12 cellular contexts compared by ENCODE assay signal in genomic region chr1:243731974-243732373, GRCh38.
DNase-seq lines count a peak whose midpoint lies in the region; ATAC-seq lines count a peak whose summit lies in the region.
"Had no signal": no experiment of that assay in that cellular context is flagged by ENCODE, and none has a peak within 500 bp of the region (broad histone marks: within the 10 kb centered on the region; RNA-seq: fewer than 3 reads in every experiment).

No MANE protein-coding gene starts in this region.

- H3K4me1 ChIP-seq in HAP-1 = peaks cover 36% of the 10 kb centered on the region

- H3K27me3 ChIP-seq in HAP-1 (ENCODE audit: low read depth) = no peaks in the 10 kb centered on the region

- peaks cover 61% of the 10 kb centered on the region for H3K4me1 Mint-ChIP-seq in dendritic cell treated with granulocyte-macrophage colony-stimulating factor and Interleukin-4, amounts not matched to agents 40 ng/mL and 50 ng/mL, for 4 days (ENCODE audit: low read depth)
- peaks cover 21% of the 10 kb centered on the region for H3K4me1 Mint-ChIP-seq in activated CD4-positive, alpha-beta memory T cell treated with anti-CD3 and anti-CD28 coated beads, Interleukin-2, amount 10 ng/mL, durations not matched to agents 7 days and 5 days
- peaks cover 20% of the 10 kb centered on the region for H3K4me1 Mint-ChIP-seq in activated naive CD8-positive, alpha-beta T cell treated with anti-CD3 and anti-CD28 coated beads for 36 hours

- intact Hi-C loops in dendritic cell treated with granulocyte-macrophage colony-stimulating factor and Interleukin-4, amounts not matched to agents 40 ng/mL and 50 ng/mL, for 4 days (cut with micrococcal nuclease) = no loop called here
- intact Hi-C loops in posterior vena cava (cut with DNase I) = no loop called here

- peaks cover 8% of the 10 kb centered on the region for H3K9me3 Mint-ChIP-seq in dendritic cell treated with granulocyte-macrophage colony-stimulating factor and Interleukin-4, amounts not matched to agents 40 ng/mL and 50 ng/mL, for 4 days
- no peaks in the 10 kb centered on the region for H3K9me3 Mint-ChIP-seq in activated CD4-positive, alpha-beta memory T cell treated with anti-CD3 and anti-CD28 coated beads, Interleukin-2, amount 10 ng/mL, durations not matched to agents 7 days and 5 days
- H3K9me3 Mint-ChIP-seq in activated naive CD8-positive, alpha-beta T cell treated with anti-CD3 and anti-CD28 coated beads for 36 hours = peaks cover 9% of the 10 kb centered on the region

- H3K4me3 ChIP-seq in HAP-1 = peak overlapping the region; percentile 0; the same call in 1 of the 2 replicates
- H3K4me3 ChIP-seq: SK-N-MC had no signal

- CTCF ChIA-PET in activated CD4-positive, alpha-beta memory T cell treated with anti-CD3 and anti-CD28 coated beads, Interleukin-2, amount 10 ng/mL, durations not matched to agents 7 days and 5 days (lab: Charles Lee) = interaction anchor here (0.9 kb wide), 1 partner anchor 17 kb away, joined by 3 read pairs; no protein-coding TSS in a partner anchor

- H3K36me3 ChIP-seq in HAP-1 (replicated peaks) = no peaks in the 10 kb centered on the region

- POLR2A ChIA-PET in activated CD4-positive, alpha-beta memory T cell treated with anti-CD3 and anti-CD28 coated beads, Interleukin-2, amount 10 ng/mL, durations not matched to agents 7 days and 5 days (lab: Charles Lee) = no interaction called here

- no peaks in the 10 kb centered on the region for H3K9me3 ChIP-seq in HAP-1

- in situ Hi-C loops in HAP-1 (cut with MboI; ENCODE audit: low sequenced_read_pairs) = no loop called here

- no peak for ATAC-seq in HG03432 (IDR thresholded peaks at IDR 0.05; ENCODE audit: unreplicated experiment)

- H3K4me3 Mint-ChIP-seq in dendritic cell treated with granulocyte-macrophage colony-stimulating factor and Interleukin-4, amounts not matched to agents 40 ng/mL and 50 ng/mL, for 4 days = no peak overlapping the region
- no peak overlapping the region for H3K4me3 Mint-ChIP-seq in activated CD4-positive, alpha-beta memory T cell treated with anti-CD3 and anti-CD28 coated beads, Interleukin-2, amount 10 ng/mL, durations not matched to agents 7 days and 5 days
- H3K4me3 Mint-ChIP-seq in activated naive CD8-positive, alpha-beta T cell treated with anti-CD3 and anti-CD28 coated beads for 36 hours = no peak overlapping the region

- peaks cover 16% of the 10 kb centered on the region for H3K36me3 Mint-ChIP-seq in dendritic cell treated with granulocyte-macrophage colony-stimulating factor and Interleukin-4, amounts not matched to agents 40 ng/mL and 50 ng/mL, for 4 days (ENCODE audit: low read depth)
- peaks cover 12% of the 10 kb centered on the region for H3K36me3 Mint-ChIP-seq in activated CD4-positive, alpha-beta memory T cell treated with anti-CD3 and anti-CD28 coated beads, Interleukin-2, amount 10 ng/mL, durations not matched to agents 7 days and 5 days (ENCODE audit: low read depth)
- H3K36me3 Mint-ChIP-seq in activated naive CD8-positive, alpha-beta T cell treated with anti-CD3 and anti-CD28 coated beads for 36 hours = peaks cover 25% of the 10 kb centered on the region

- no peaks in the 10 kb centered on the region for H3K27me3 Mint-ChIP-seq in dendritic cell treated with granulocyte-macrophage colony-stimulating factor and Interleukin-4, amounts not matched to agents 40 ng/mL and 50 ng/mL, for 4 days
- H3K27me3 Mint-ChIP-seq in activated CD4-positive, alpha-beta memory T cell treated with anti-CD3 and anti-CD28 coated beads, Interleukin-2, amount 10 ng/mL, durations not matched to agents 7 days and 5 days = no peaks in the 10 kb centered on the region
- no peaks in the 10 kb centered on the region for H3K27me3 Mint-ChIP-seq in activated naive CD8-positive, alpha-beta T cell treated with anti-CD3 and anti-CD28 coated beads for 36 hours
- H3K27me3 Mint-ChIP-seq: progenitor cell of endocrine pancreas had no signal

- peak overlapping the region; percentile 85 for H3K27ac Mint-ChIP-seq in dendritic cell treated with granulocyte-macrophage colony-stimulating factor and Interleukin-4, amounts not matched to agents 40 ng/mL and 50 ng/mL, for 4 days
- no peak overlapping the region for H3K27ac Mint-ChIP-seq in activated CD4-positive, alpha-beta memory T cell treated with anti-CD3 and anti-CD28 coated beads, Interleukin-2, amount 10 ng/mL, durations not matched to agents 7 days and 5 days
- H3K27ac Mint-ChIP-seq in activated naive CD8-positive, alpha-beta T cell treated with anti-CD3 and anti-CD28 coated beads for 36 hours = no peak overlapping the region
- H3K27ac Mint-ChIP-seq: progenitor cell of endocrine pancreas had no signal

- no peak for DNase-seq in HAP-1 (ENCODE audit: low spot score in 2 of 2)
- peak; percentile 70 for DNase-seq in NOMO-1 treated with DMSO at 0.1 percent for 48 hours (lab: John Stamatoyannopoulos, UW; ENCODE audit: unreplicated experiment)
- DNase-seq in posterior vena cava (ENCODE audit: low spot score) = peak; percentile 58
- no peak for DNase-seq in DMS53 (lab: John Stamatoyannopoulos, UW)
- DNase-seq in activated CD4-positive, alpha-beta memory T cell treated with anti-CD3 and anti-CD28 coated beads, Interleukin-2, amount 10 ng/mL, durations not matched to agents 7 days and 5 days = no peak
- no peak for DNase-seq in activated naive CD8-positive, alpha-beta T cell treated with anti-CD3 and anti-CD28 coated beads for 36 hours
- DNase-seq: NCI-H187 treated with DMSO at 0.1 percent for 48 hours; stimulated activated CD4-positive, alpha-beta T cell treated with anti-CD3 and anti-CD28 coated beads, Interleukin-1b, Interleukin-23, amount 100 ng/mL, for 48 hours had no signal

Comparison
In these comparisons a context has a peak if more than half of its experiments do, and no peak if none do; other contexts are left out.
1. DNase-seq: peak in NOMO-1 treated with DMSO at 0.1 percent for 48 hours (single experiment) and posterior vena cava (single experiment); none in HAP-1 (0 of 2), DMS53 (single experiment), activated CD4-positive, alpha-beta memory T cell treated with anti-CD3 and anti-CD28 coated beads, Interleukin-2, amount 10 ng/mL, durations not matched to agents 7 days and 5 days (single experiment) and activated naive CD8-positive, alpha-beta T cell treated with anti-CD3 and anti-CD28 coated beads for 36 hours (single experiment).